8 cellular contexts compared by ENCODE assay signal in the genomic region with DNA sequence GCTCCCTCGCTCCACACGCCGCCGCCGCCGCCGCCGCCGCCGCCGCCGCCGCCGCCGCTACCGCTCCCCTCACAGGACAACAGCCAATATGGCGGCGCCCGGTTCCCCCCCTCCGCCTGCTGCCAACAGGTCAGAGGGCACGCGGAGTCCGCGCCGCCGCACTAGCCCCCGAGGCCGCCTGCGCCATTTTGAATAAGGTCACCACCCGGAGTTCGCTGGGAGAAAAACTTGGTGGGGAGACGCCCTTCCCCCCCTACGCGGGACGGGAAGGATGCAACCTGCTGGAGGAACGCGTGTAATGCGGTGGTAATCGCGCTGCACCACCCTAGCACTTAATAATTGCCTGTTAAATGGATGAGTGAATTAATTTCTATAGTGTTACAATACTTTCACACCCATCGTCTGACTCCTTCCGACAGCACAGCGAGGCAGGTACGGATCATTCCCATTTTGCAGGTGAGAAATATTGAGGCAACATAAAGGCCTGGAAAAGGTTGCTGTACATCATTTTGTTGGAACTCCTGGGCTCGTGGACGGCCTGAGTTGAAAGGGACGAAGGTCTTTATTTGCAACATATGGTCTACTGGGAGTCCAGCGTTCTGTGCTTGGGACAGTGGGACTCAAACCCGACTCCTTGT. TPM values are rescaled to one million over a fixed set of nuclear protein-coding genes. Genes with fewer than 3 reads are reported as not detected.
A peak's percentile ranks its signal among the peaks of the same experiment; 100 is the strongest.
DNase-seq lines count a peak whose midpoint lies in the region; ATAC-seq and TF ChIP-seq lines count a peak whose summit lies in the region.

A gene (minus strand): TSS at position 90 of the 638 bp plus-strand sequence. CDS start 105 bp downstream, outside the sequence.

- H3K27me3 ChIP-seq in adipocyte (replicated peaks; ENCODE audit: control insufficient read depth, insufficient read depth, low read length) (no peaks in the 10 kb centered on the region), transverse colon (no peaks in the 10 kb centered on the region)

- peak within 1 kb of the TSS; percentile 83 to 92 (median 87) for H3K27ac ChIP-seq in transverse colon

- H3K4me1 ChIP-seq in adipocyte (ENCODE audit: control insufficient read depth, insufficient read depth, low read length), result peaks cover 37% of the 10 kb centered on the region
- H3K4me1 ChIP-seq in transverse colon, result peaks cover 0 to 22% (median 13%) of the 10 kb centered on the region in 4 donors

- ATAC-seq in HG02642 (IDR thresholded peaks at IDR 0.05; ENCODE audit: poor library complexity, unreplicated experiment), result peak; percentile 87

- TF ChIP-seq POLR2A in transverse colon (IDR thresholded peaks at IDR 0.05), result no peak

- intact Hi-C loops in cardiac septum (cut with DNase I), result loop anchor here (5.0 kb wide), 1 partner anchor 38 kb away; a partner anchor contains a TSS
- intact Hi-C loops in transverse colon (cut with DNase I; ENCODE audit: low total_unique reads), result no loop called here

- peak within 1 kb of the TSS; percentile 91 for H3K9ac ChIP-seq in adipocyte (ENCODE audit: low read length)

- no peak for TF ChIP-seq EP300 in transverse colon (IDR thresholded peaks at IDR 0.05; ENCODE audit: low read depth)

- WGBS in transverse colon (ENCODE audit: low coverage in 1 of 2), 2 donors, result 15 to 61% methylated on average over 2 to 29 of the region's 49 CpGs

- H3K9me3 ChIP-seq in adipocyte (ENCODE audit: control insufficient read depth, low read length) (no peaks in the 10 kb centered on the region), transverse colon (no peaks in the 10 kb centered on the region)

- peak; percentile 67 for DNase-seq in NCI-H128 (lab: John Stamatoyannopoulos, UW; ENCODE audit: unreplicated experiment)
- DNase-seq in T follicular helper cell (ENCODE audit: low read depth), result peak; percentile 92
- DNase-seq in adipocyte (ENCODE audit: low read depth), result peak; percentile 96
- DNase-seq in cardiac septum (ENCODE audit: low spot score), result peak; percentile 98
- DNase-seq in pons (ENCODE audit: low spot score), result peak; percentile 87
- DNase-seq in transverse colon, result peak; percentile 97

- in situ Hi-C loops in transverse colon (cut with MboI; ENCODE audit: low pct_ligation_motif_present in 1 of 4, low pct_unique_long_range_greater_than_20kb in 1 of 4, low sequenced_read_pairs in 3 of 4), result no loop called here

- TF ChIP-seq CTCF in GM12872 (IDR thresholded peaks at IDR 0.05; ENCODE audit: insufficient read depth, low read depth, low read length), result 0 out of 3 replicates have a peak, but pooled peaks have one; percentile 21
- TF ChIP-seq CTCF in transverse colon (IDR thresholded peaks at IDR 0.05), result peak in 4 of 5 experiments; percentile 23 to 60 (median 34)

- H3K4me3 ChIP-seq in adipocyte (ENCODE audit: low read length) (peak within 1 kb of the TSS; percentile 90), transverse colon (peak within 1 kb of the TSS; percentile 72 to 97 (median 86))

- peaks cover 8% of the 10 kb centered on the region for H3K36me3 ChIP-seq in adipocyte (ENCODE audit: control insufficient read depth, insufficient read depth, low read length, severe bottlenecking)
- no peaks in the 10 kb centered on the region for H3K36me3 ChIP-seq in transverse colon

RNA-seq across cellular contexts. Expression of the gene that starts here (rescaled TPM):
- total RNA-seq in cardiac septum (25.4 TPM), transverse colon (100 to 1,000 TPM in 1 of 4 donors, 10 to 100 TPM in 3; 59.7 to 128 (median 63.5) TPM)

Comparison
In these comparisons a context has a peak if more than half of its experiments do, and no peak if none do; other contexts are left out.
1. Peak in every context shown above with its lines: DNase-seq, ATAC-seq, H3K4me3 ChIP-seq and H3K27ac ChIP-seq.